ENCODE assay signal across 1 cellular context in the genomic region with DNA sequence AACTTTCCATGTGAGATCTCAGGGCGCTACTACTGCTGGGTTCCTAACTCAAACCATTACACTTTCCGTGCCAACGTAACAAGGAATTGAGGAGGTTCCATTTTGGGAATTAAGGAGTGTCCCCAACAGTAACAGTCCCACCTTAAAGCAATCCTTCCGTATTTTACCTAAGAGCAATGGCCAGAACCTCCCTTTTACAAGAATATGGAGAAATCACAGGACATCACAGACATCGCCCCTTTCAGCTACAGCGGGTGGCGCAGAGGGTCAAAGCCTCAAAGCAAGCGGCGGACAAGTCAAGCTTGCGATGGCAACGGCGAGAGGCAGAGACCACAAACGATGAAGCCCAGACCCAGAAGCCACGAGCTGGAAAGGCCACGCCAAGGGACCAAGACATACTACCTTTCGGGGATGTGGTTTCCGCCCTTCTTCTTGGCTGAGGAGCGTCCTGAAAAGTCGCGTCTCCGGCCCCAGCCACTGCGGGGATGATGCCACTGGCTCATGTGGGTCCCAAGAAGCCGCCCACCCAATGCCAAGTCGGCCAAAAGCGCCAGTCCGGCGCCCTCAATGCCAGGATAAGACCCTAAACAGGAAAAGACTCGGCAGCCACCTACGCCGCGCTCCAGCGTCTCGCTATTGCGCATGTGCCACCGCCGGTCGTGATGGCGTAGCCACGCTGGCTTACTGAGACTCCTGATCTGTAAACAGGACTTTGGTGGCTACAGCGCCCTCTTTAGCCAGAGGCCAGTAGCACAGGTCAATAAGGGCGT.
TF ChIP-seq lines count a peak whose summit lies in the region.

DUSP11 (minus strand) TSS at position 632 of the 770 bp plus-strand sequence; CDS start at position 503, 129 bp downstream.

TF ChIP-seq in HepG2, 621 proteins besides CTCF, POLR2A, EP300 and RAD21 (continued from another document and continues in another):
- TF ChIP-seq ZNF3 (CRISPR knock-in tag; IDR thresholded peaks at IDR 0.05) = no peak
- no peak; the same call in 1 of the 2 replicates for TF ChIP-seq CBX5 (CRISPR knock-in tag; IDR thresholded peaks at IDR 0.05; ENCODE audit: borderline replicate concordance)
- TF ChIP-seq HNRNPLL (IDR thresholded peaks at IDR 0.05; ENCODE audit: low read depth, low read length, poor library complexity, severe bottlenecking) = peak; percentile 75
- TF ChIP-seq CHD4 (IDR thresholded peaks at IDR 0.05; ENCODE audit: borderline replicate concordance, low read length) = no peak
- peak; percentile 93 for TF ChIP-seq TAF1 (CRISPR knock-in tag; IDR thresholded peaks at IDR 0.05)
- peak; percentile 82 for TF ChIP-seq THAP11 (CRISPR knock-in tag; IDR thresholded peaks at IDR 0.05)
- TF ChIP-seq HDAC6 (IDR thresholded peaks at IDR 0.05; ENCODE audit: low read depth, low read length) = no peak
- TF ChIP-seq SOX5 (CRISPR knock-in tag; IDR thresholded peaks at IDR 0.05; ENCODE audit: borderline replicate concordance) = peak; percentile 46; the same call in 1 of the 2 replicates
- TF ChIP-seq ZNF224 (CRISPR knock-in tag; IDR thresholded peaks at IDR 0.05) = no peak; the same call in 1 of the 2 replicates
- TF ChIP-seq KDM4B (CRISPR knock-in tag; IDR thresholded peaks at IDR 0.05) = peak; percentile 58; the same call in 1 of the 2 replicates
- 0 out of 2 replicates have a peak, but pooled peaks have one; percentile 54 for TF ChIP-seq ZNF343 (CRISPR knock-in tag; IDR thresholded peaks at IDR 0.05)
- peak; percentile 95 for TF ChIP-seq ZNF687 (CRISPR knock-in tag; IDR thresholded peaks at IDR 0.05)
- TF ChIP-seq ZNF746 (CRISPR knock-in tag; IDR thresholded peaks at IDR 0.05) = no peak
- TF ChIP-seq MED1 (CRISPR knock-in tag; IDR thresholded peaks at IDR 0.05) = peak; percentile 66; the same call in 1 of the 2 replicates
- TF ChIP-seq TFAP4 (IDR thresholded peaks at IDR 0.05; ENCODE audit: borderline replicate concordance, low read depth) = peak; percentile 20; the same call in 1 of the 2 replicates
- TF ChIP-seq YEATS2 (CRISPR knock-in tag; IDR thresholded peaks at IDR 0.05; ENCODE audit: borderline replicate concordance) = peak; percentile 91; the same call in 1 of the 2 replicates
- TF ChIP-seq, protein P1, sequence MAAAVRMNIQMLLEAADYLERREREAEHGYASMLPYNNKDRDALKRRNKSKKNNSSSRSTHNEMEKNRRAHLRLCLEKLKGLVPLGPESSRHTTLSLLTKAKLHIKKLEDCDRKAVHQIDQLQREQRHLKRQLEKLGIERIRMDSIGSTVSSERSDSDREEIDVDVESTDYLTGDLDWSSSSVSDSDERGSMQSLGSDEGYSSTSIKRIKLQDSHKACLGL (CRISPR knock-in tag; IDR thresholded peaks at IDR 0.05) = peak; percentile 25; the same call in 1 of the 2 replicates
- TF ChIP-seq FOXA1 (IDR thresholded peaks at IDR 0.05) = peak; percentile 63
- peak; percentile 99 for TF ChIP-seq FOXA1 (CRISPR knock-in tag; IDR thresholded peaks at IDR 0.05)
- no peak for TF ChIP-seq ZNF256 (CRISPR knock-in tag; conservative IDR thresholded peaks at IDR 0.05)
- 0 out of 2 replicates have a peak, but pooled peaks have one; percentile 55 for TF ChIP-seq ZBTB21 (CRISPR knock-in tag; IDR thresholded peaks at IDR 0.05)
- 0 out of 2 replicates have a peak, but pooled peaks have one; percentile 40 for TF ChIP-seq MAF1 (CRISPR knock-in tag; IDR thresholded peaks at IDR 0.05; ENCODE audit: borderline replicate concordance)
- no peak for TF ChIP-seq ZFP36 (IDR thresholded peaks at IDR 0.05; ENCODE audit: borderline replicate concordance, low read depth, low read length, partially characterized antibody)
- TF ChIP-seq, protein P2, sequence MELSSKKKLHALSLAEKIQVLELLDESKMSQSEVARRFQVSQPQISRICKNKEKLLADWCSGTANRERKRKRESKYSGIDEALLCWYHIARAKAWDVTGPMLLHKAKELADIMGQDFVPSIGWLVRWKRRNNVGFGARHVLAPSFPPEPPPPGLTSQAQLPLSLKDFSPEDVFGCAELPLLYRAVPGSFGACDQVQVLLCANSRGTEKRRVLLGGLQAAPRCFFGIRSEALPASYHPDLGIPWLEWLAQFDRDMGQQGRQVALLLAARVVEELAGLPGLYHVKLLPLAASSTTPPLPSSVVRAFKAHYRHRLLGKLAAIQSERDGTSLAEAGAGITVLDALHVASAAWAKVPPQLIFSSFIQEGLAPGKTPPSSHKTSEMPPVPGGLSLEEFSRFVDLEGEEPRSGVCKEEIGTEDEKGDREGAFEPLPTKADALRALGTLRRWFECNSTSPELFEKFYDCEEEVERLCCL (CRISPR knock-in tag; IDR thresholded peaks at IDR 0.05; ENCODE audit: borderline replicate concordance) = 0 out of 2 replicates have a peak, but pooled peaks have one; percentile 62
- TF ChIP-seq ZNF619 (CRISPR knock-in tag; IDR thresholded peaks at IDR 0.05) = peak; percentile 95
- TF ChIP-seq GATAD1 (CRISPR knock-in tag; IDR thresholded peaks at IDR 0.05) = peak; percentile 88
- TF ChIP-seq, protein P3, sequence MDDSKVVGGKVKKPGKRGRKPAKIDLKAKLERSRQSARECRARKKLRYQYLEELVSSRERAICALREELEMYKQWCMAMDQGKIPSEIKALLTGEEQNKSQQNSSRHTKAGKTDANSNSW (CRISPR knock-in tag; IDR thresholded peaks at IDR 0.05; ENCODE audit: borderline replicate concordance) = 0 out of 2 replicates have a peak, but pooled peaks have one; percentile 48
- TF ChIP-seq ZNF772 (CRISPR knock-in tag; IDR thresholded peaks at IDR 0.05) = peak; percentile 78
- TF ChIP-seq ZNF883 (CRISPR knock-in tag; IDR thresholded peaks at IDR 0.05; ENCODE audit: not compliant biosample characterization) = peak; percentile 94
- no peak for TF ChIP-seq ZNF546 (CRISPR knock-in tag; conservative IDR thresholded peaks at IDR 0.05)
- TF ChIP-seq PHF21A (CRISPR knock-in tag; IDR thresholded peaks at IDR 0.05) = no peak; the same call in 1 of the 2 replicates
- TF ChIP-seq, protein P4, sequence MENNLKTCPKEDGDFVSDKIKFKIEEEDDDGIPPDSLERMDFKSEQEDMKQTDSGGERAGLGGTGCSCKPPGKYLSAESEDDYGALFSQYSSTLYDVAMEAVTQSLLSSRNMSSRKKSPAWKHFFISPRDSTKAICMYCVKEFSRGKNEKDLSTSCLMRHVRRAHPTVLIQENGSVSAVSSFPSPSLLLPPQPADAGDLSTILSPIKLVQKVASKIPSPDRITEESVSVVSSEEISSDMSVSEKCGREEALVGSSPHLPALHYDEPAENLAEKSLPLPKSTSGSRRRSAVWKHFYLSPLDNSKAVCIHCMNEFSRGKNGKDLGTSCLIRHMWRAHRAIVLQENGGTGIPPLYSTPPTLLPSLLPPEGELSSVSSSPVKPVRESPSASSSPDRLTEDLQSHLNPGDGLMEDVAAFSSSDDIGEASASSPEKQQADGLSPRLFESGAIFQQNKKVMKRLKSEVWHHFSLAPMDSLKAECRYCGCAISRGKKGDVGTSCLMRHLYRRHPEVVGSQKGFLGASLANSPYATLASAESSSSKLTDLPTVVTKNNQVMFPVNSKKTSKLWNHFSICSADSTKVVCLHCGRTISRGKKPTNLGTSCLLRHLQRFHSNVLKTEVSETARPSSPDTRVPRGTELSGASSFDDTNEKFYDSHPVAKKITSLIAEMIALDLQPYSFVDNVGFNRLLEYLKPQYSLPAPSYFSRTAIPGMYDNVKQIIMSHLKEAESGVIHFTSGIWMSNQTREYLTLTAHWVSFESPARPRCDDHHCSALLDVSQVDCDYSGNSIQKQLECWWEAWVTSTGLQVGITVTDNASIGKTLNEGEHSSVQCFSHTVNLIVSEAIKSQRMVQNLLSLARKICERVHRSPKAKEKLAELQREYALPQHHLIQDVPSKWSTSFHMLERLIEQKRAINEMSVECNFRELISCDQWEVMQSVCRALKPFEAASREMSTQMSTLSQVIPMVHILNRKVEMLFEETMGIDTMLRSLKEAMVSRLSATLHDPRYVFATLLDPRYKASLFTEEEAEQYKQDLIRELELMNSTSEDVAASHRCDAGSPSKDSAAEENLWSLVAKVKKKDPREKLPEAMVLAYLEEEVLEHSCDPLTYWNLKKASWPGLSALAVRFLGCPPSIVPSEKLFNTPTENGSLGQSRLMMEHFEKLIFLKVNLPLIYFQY (CRISPR knock-in tag; IDR thresholded peaks at IDR 0.05; ENCODE audit: borderline replicate concordance) = peak; percentile 58; the same call in 1 of the 2 replicates
- TF ChIP-seq ZNF253 (CRISPR knock-in tag; IDR thresholded peaks at IDR 0.05; ENCODE audit: borderline replicate concordance) = peak; percentile 87; the same call in 1 of the 2 replicates
- no peak for TF ChIP-seq ZNF780A (CRISPR knock-in tag; IDR thresholded peaks at IDR 0.05)
- TF ChIP-seq MAX (IDR thresholded peaks at IDR 0.05) = peak; percentile 89
- TF ChIP-seq MXD3 (CRISPR knock-in tag; IDR thresholded peaks at IDR 0.05) = peak; percentile 88
- TF ChIP-seq ATM (IDR thresholded peaks at IDR 0.05; ENCODE audit: borderline replicate concordance) = no peak
- no peak; the same call in 1 of the 2 replicates for TF ChIP-seq ZNF879 (CRISPR knock-in tag; IDR thresholded peaks at IDR 0.05)
- TF ChIP-seq, protein P5, sequence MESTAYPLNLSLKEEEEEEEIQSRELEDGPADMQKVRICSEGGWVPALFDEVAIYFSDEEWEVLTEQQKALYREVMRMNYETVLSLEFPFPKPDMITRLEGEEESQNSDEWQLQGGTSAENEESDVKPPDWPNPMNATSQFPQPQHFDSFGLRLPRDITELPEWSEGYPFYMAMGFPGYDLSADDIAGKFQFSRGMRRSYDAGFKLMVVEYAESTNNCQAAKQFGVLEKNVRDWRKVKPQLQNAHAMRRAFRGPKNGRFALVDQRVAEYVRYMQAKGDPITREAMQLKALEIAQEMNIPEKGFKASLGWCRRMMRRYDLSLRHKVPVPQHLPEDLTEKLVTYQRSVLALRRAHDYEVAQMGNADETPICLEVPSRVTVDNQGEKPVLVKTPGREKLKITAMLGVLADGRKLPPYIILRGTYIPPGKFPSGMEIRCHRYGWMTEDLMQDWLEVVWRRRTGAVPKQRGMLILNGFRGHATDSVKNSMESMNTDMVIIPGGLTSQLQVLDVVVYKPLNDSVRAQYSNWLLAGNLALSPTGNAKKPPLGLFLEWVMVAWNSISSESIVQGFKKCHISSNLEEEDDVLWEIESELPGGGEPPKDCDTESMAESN (CRISPR knock-in tag; conservative IDR thresholded peaks at IDR 0.05) = 0 out of 2 replicates have a peak, but pooled peaks have one; percentile 57
- TF ChIP-seq, protein P6, sequence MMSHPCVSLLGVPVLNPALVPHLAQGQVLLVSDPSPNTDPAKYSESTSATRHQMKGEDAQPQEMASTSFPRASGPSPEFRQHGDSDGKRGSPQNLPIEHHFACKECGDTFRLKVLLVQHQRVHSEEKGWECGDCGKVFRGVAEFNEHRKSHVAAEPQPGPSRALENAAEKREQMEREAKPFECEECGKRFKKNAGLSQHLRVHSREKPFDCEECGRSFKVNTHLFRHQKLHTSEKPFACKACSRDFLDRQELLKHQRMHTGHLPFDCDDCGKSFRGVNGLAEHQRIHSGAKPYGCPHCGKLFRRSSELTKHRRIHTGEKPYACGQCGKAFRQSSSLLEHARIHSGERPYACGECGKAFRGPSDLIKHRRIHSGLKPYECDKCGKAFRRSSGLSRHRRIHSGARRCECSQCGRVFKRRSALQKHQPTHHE (CRISPR knock-in tag; IDR thresholded peaks at IDR 0.05; ENCODE audit: borderline replicate concordance) = peak; percentile 62; the same call in 1 of the 2 replicates
- TF ChIP-seq, protein P7, sequence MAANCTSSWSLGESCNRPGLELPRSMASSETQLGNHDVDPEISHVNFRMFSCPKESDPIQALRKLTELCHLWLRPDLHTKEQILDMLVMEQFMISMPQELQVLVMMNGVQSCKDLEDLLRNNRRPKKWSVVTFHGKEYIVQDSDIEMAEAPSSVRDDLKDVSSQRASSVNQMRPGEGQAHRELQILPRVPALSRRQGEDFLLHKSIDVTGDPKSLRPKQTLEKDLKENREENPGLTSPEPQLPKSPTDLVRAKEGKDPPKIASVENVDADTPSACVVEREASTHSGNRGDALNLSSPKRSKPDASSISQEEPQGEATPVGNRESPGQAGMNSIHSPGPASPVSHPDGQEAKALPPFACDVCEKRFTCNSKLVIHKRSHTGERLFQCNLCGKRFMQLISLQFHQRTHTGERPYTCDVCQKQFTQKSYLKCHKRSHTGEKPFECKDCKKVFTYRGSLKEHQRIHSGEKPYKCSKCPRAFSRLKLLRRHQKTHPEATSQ (CRISPR knock-in tag; IDR thresholded peaks at IDR 0.05; ENCODE audit: borderline replicate concordance) = peak; percentile 51; the same call in 1 of the 2 replicates
- 0 out of 2 replicates have a peak, but pooled peaks have one; percentile 19 for TF ChIP-seq NFKBIZ (CRISPR knock-in tag; IDR thresholded peaks at IDR 0.05)
- TF ChIP-seq MTA1 (CRISPR knock-in tag; IDR thresholded peaks at IDR 0.05; ENCODE audit: borderline replicate concordance) = peak; percentile 63; the same call in 1 of the 2 replicates
